24 cellular contexts compared by ENCODE assay signal in genomic region chr6:54086439-54086838, GRCh38. TPM values are rescaled to one million over a fixed set of nuclear protein-coding genes. Genes with fewer than 3 reads are reported as not detected.
DNase-seq lines count a peak whose midpoint lies in the region; ATAC-seq and TF ChIP-seq lines count a peak whose summit lies in the region.
"Had no signal": no experiment of that assay in that cellular context is flagged by ENCODE, and none has a peak within 500 bp of the region (broad histone marks: within the 10 kb centered on the region; RNA-seq: fewer than 3 reads in every experiment).

No MANE protein-coding gene starts in this region.

- H3K27me3 Mint-ChIP-seq in stimulated activated memory B cell treated with anti-CD40 and anti-IgM and Interleukin-4, amounts not matched to agents 10 μg/mL and 1 μg/mL and 100 μg/mL, for 72 hours: no peaks in the 10 kb centered on the region

- H3K4me1 Mint-ChIP-seq in stimulated activated memory B cell treated with anti-CD40 and anti-IgM and Interleukin-4, amounts not matched to agents 10 μg/mL and 1 μg/mL and 100 μg/mL, for 72 hours: no peaks in the 10 kb centered on the region
- H3K4me1 Mint-ChIP-seq: GM23338 had no signal

- no peaks in the 10 kb centered on the region for H3K36me3 ChIP-seq in heart right ventricle
- H3K36me3 ChIP-seq in psoas muscle (ENCODE audit: insufficient read depth in 1 of 2, low read depth in 1 of 2): peaks cover 0 to 3% of the 10 kb centered on the region in 2 donors
- H3K36me3 ChIP-seq in tibial nerve: no peaks in the 10 kb centered on the region

- no peaks in the 10 kb centered on the region for H3K27me3 ChIP-seq in heart right ventricle
- H3K27me3 ChIP-seq in psoas muscle (ENCODE audit: insufficient read depth in 3 of 3, low read length in 2 of 3): no peaks in the 10 kb centered on the region
- no peaks in the 10 kb centered on the region for H3K27me3 ChIP-seq in tibial nerve

- 28 to 33% methylated on average over 1 of the region's 1 CpG for WGBS in heart right ventricle, 2 donors
- 19 to 33% (median 25%) methylated on average over 1 of the region's 1 CpG for WGBS in psoas muscle, 3 donors
- 48 to 50% methylated on average over 1 of the region's 1 CpG for WGBS in tibial nerve, 2 donors

- no peak overlapping the region for H3K4me3 Mint-ChIP-seq in stimulated activated memory B cell treated with anti-CD40 and anti-IgM and Interleukin-4, amounts not matched to agents 10 μg/mL and 1 μg/mL and 100 μg/mL, for 72 hours
- H3K4me3 Mint-ChIP-seq: CD4-positive, alpha-beta T cell; GM23338 had no signal

- H3K4me3 ChIP-seq in heart right ventricle (no peak overlapping the region), psoas muscle (peak overlapping the region; percentile 50), tibial nerve (no peak overlapping the region)
- H3K4me3 ChIP-seq: GM23338 had no signal

- H3K27ac ChIP-seq in heart right ventricle: peak overlapping the region in 9 of 10 donors; percentile 61 to 84 (median 74)
- H3K27ac ChIP-seq in cingulate gyrus (ENCODE audit: low read depth, low read length): peak overlapping the region; percentile 24
- peak overlapping the region; percentile 83 for H3K27ac ChIP-seq in psoas muscle
- peak overlapping the region in 3 of 4 donors; percentile 6 to 83 (median 81) for H3K27ac ChIP-seq in tibial nerve

- no peaks in the 10 kb centered on the region for H3K9me3 ChIP-seq in heart right ventricle
- no peaks in the 10 kb centered on the region for H3K9me3 ChIP-seq in psoas muscle
- H3K9me3 ChIP-seq in tibial nerve: no peaks in the 10 kb centered on the region
- H3K9me3 ChIP-seq: Caco-2 had no signal

- no peak for TF ChIP-seq POLR2A in tibial nerve (IDR thresholded peaks at IDR 0.05)

- TF ChIP-seq CTCF in heart right ventricle (IDR thresholded peaks at IDR 0.05) (no peak), psoas muscle (IDR thresholded peaks at IDR 0.05) (no peak), tibial nerve (IDR thresholded peaks at IDR 0.05) (no peak)

- no peak for TF ChIP-seq EP300 in tibial nerve (IDR thresholded peaks at IDR 0.05)

- H3K4me1 ChIP-seq in heart right ventricle (peaks cover 0 to 74% (median 36%) of the 10 kb centered on the region in 9 donors), psoas muscle (peaks cover 83% of the 10 kb centered on the region), tibial nerve (peaks cover 0 to 35% (median 11%) of the 10 kb centered on the region in 4 donors)

- H3K36me3 Mint-ChIP-seq in stimulated activated memory B cell treated with anti-CD40 and anti-IgM and Interleukin-4, amounts not matched to agents 10 μg/mL and 1 μg/mL and 100 μg/mL, for 72 hours: no peaks in the 10 kb centered on the region

- H3K27ac Mint-ChIP-seq in stimulated activated memory B cell treated with anti-CD40 and anti-IgM and Interleukin-4, amounts not matched to agents 10 μg/mL and 1 μg/mL and 100 μg/mL, for 72 hours: no peak overlapping the region
- H3K27ac Mint-ChIP-seq: CD4-positive, alpha-beta T cell; GM23338 had no signal

- no peak for DNase-seq in heart right ventricle
- DNase-seq in Right ventricle myocardium superior: no peak
- no peak for DNase-seq in psoas muscle
- DNase-seq in tibial nerve (ENCODE audit: low spot score in 2 of 2): no peak
- no peak for DNase-seq in SW 1271 (lab: John Stamatoyannopoulos, UW)
- DNase-seq: Caco-2; CD4-positive, alpha-beta T cell; DMS153; GDM1; KG1; MV-4-11; NCI-H187; NCI-H2107; NCI-H510A; NCI-H774; SHP77 treated with DMSO at 0.1 percent for 48 hours had no signal

- no peaks in the 10 kb centered on the region for H3K9me3 Mint-ChIP-seq in stimulated activated memory B cell treated with anti-CD40 and anti-IgM and Interleukin-4, amounts not matched to agents 10 μg/mL and 1 μg/mL and 100 μg/mL, for 72 hours
- H3K9me3 Mint-ChIP-seq: CD4-positive, alpha-beta T cell; GM23338 had no signal

- intact Hi-C loops in heart right ventricle (cut with DNase I) (loop anchor here in 1 of 10 donors (10.0 kb wide), 1 partner anchor 72 kb away; no protein-coding TSS in a partner anchor), Right ventricle myocardium superior (cut with DNase I) (no loop called here), psoas muscle (cut with DNase I) (no loop called here)

- ATAC-seq in heart right ventricle: no peak
- ATAC-seq in Right ventricle myocardium superior (ENCODE audit: poor library complexity): no peak
- ATAC-seq in psoas muscle: peak; percentile 28 to 59 (median 48)
- no peak for ATAC-seq in stimulated activated memory B cell treated with anti-CD40 and anti-IgM and Interleukin-4, amounts not matched to agents 10 μg/mL and 1 μg/mL and 100 μg/mL, for 72 hours
- no peak for ATAC-seq in HG02678 (IDR thresholded peaks at IDR 0.05; ENCODE audit: unreplicated experiment)
- ATAC-seq: GM23338, HepG2 had no signal

RNA-seq across cellular contexts. Expression of gene MLIP, which starts 24.8 kb away (rescaled TPM):
- total RNA-seq in heart right ventricle (100 to 1,000 TPM; 356 to 486 (median 399) TPM), Right ventricle myocardium superior (403 TPM), psoas muscle (100 to 1,000 TPM; 140 to 365 (median 171) TPM), tibial nerve (100 to 1,000 TPM; 182 to 383 (median 296) TPM)
- polyA plus RNA-seq in heart right ventricle (100 to 1,000 TPM; 102 to 153 TPM), psoas muscle (100 to 1,000 TPM in 2 of 3 donors, 10 to 100 TPM in 1; 51.5 to 163 (median 119) TPM)
- total RNA-seq: CD4-positive, alpha-beta T cell; Daoy; GM23338; OCI-LY7 had no signal
- polyA plus RNA-seq: BJ, GM23338 had no signal

Comparison
In these comparisons a context has a peak if more than half of its experiments do, and no peak if none do; other contexts are left out.
1. ATAC-seq: peak in psoas muscle (4 of 4); none in heart right ventricle (0 of 8), Right ventricle myocardium superior (single experiment), stimulated activated memory B cell treated with anti-CD40 and anti-IgM and Interleukin-4, amounts not matched to agents 10 μg/mL and 1 μg/mL and 100 μg/mL, for 72 hours (single experiment) and HG02678 (single experiment).
2. H3K27ac ChIP-seq: peak in every context shown above with its lines; median percentile 83 in psoas muscle; 81 in tibial nerve; 74 in heart right ventricle; 24 in cingulate gyrus.